Comparison of ENCODE assay signal across 17 cellular contexts in the genomic region with DNA sequence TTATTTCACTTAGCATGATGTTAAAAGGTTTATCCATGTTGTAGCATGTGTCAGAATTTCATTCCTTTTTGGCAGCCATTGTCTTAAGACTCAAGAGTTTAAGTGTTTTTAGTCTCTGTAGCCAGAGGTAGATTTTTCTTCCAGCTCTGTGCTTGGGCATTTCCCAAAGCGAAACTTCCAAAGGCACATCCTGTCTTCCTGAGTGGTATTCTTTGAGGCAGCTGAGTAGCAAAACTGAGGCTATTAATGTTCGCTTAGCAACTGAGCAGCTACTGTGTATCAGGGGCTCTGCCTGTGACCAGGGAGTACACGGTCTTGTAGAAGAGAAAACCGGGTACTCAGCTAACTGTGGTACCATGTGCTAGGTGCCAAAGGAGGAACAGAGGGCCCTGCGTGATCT. TPM values are rescaled to one million over a fixed set of nuclear protein-coding genes. Genes with fewer than 3 reads are reported as not detected.
DNase-seq lines count a peak whose midpoint lies in the region; ATAC-seq, FAIRE-seq and TF ChIP-seq lines count a peak whose summit lies in the region.
"Had no signal": no experiment of that assay in that cellular context is flagged by ENCODE, and none has a peak within 500 bp of the region (broad histone marks: within the 10 kb centered on the region; RNA-seq: fewer than 3 reads in every experiment).

No MANE protein-coding gene starts in this region.

- H3K79me2 ChIP-seq in endothelial cell of umbilical vein (ENCODE audit: control insufficient read depth, insufficient read depth, low read length), result peaks cover 69% of the 10 kb centered on the region

- H3K36me3 ChIP-seq in endothelial cell of umbilical vein (ENCODE audit: control insufficient read depth in 2 of 2, extremely low read depth in 1 of 2, insufficient read depth in 2 of 2, low read length in 2 of 2) (no peaks in the 10 kb centered on the region), transverse colon (no peaks in the 10 kb centered on the region)

- H3K36me3 Mint-ChIP-seq in activated naive CD8-positive, alpha-beta T cell treated with anti-CD3 and anti-CD28 coated beads for 36 hours, result peaks cover 28% of the 10 kb centered on the region
- peaks cover 9% of the 10 kb centered on the region for H3K36me3 Mint-ChIP-seq in nephron progenitor cell (ENCODE audit: low read depth)

- no peaks in the 10 kb centered on the region for H3K9me3 ChIP-seq in endothelial cell of umbilical vein (replicated peaks; ENCODE audit: control insufficient read depth, insufficient read depth, low read length)
- H3K9me3 ChIP-seq in transverse colon, result no peaks in the 10 kb centered on the region

- intact Hi-C loops in endothelial cell of umbilical vein (cut with micrococcal nuclease) (no loop called here), transverse colon (cut with DNase I; ENCODE audit: low total_unique reads) (loop anchor here (5.0 to 10.0 kb wide), 2 partner anchors 47 to 144 kb away; no protein-coding TSS in a partner anchor)

- POLR2A ChIA-PET in endothelial cell of umbilical vein (lab: Charles Lee), result no interaction called here

- H3K4me2 ChIP-seq in endothelial cell of umbilical vein (ENCODE audit: insufficient read depth, low read length), result no peak overlapping the region

- no peak overlapping the region for H2AFZ ChIP-seq in endothelial cell of umbilical vein (ENCODE audit: low read depth, low read length)

- no peak for ATAC-seq in GM21390 (IDR thresholded peaks at IDR 0.05; ENCODE audit: unreplicated experiment)
- ATAC-seq: K562 had no signal

- H3K4me3 ChIP-seq in endothelial cell of umbilical vein (replicated peaks in 1 of 3; ENCODE audit: insufficient read depth in 1 of 3, low read depth in 1 of 3, low read length in 3 of 3) (no peak overlapping the region), transverse colon (no peak overlapping the region)
- H3K4me3 ChIP-seq: K562 had no signal

- no peak for TF ChIP-seq EP300 in transverse colon (IDR thresholded peaks at IDR 0.05; ENCODE audit: low read depth)

- 68 to 88% methylated on average over 1 to 5 of the region's 5 CpGs for WGBS in transverse colon (ENCODE audit: low coverage in 1 of 2), 2 donors

- TF ChIP-seq CTCF in endothelial cell of umbilical vein (IDR thresholded peaks at IDR 0.05; ENCODE audit: extremely low read depth in 1 of 2, insufficient read depth in 1 of 2, low read depth in 1 of 2, low read length in 2 of 2) (no peak), nephron progenitor cell (IDR thresholded peaks at IDR 0.05) (no peak), transverse colon (IDR thresholded peaks at IDR 0.05) (no peak)

- dilution Hi-C loops in endothelial cell of umbilical vein (cut with MboI; ENCODE audit: extremely low pct_ligation_motif_present, low sequenced_read_pairs), result no loop called here

- CTCF ChIA-PET in endothelial cell of umbilical vein (lab: Charles Lee), result interaction anchor here (0.6 to 0.8 kb wide), 2 partner anchors 31 to 33 kb away, joined by 3 read pairs; no protein-coding TSS in a partner anchor

- H3K4me3 Mint-ChIP-seq in activated naive CD8-positive, alpha-beta T cell treated with anti-CD3 and anti-CD28 coated beads for 36 hours, result no peak overlapping the region
- H3K4me3 Mint-ChIP-seq in nephron progenitor cell, result peak overlapping the region; percentile 61
- H3K4me3 Mint-ChIP-seq: activated naive CD8-positive, alpha-beta T cell; stimulated activated naive CD8-positive, alpha-beta T cell treated with anti-CD3 and anti-CD28 coated beads, Interleukin-15, Interleukin-2, amounts not matched to agents 100 ng/mL and 50 ng/mL, for 24 hours had no signal

- BruUV-seq in endothelial cell of umbilical vein (replicated peaks; lab: Mats Ljungman, UMichigan), result no TSS peak

- H4K20me1 ChIP-seq in endothelial cell of umbilical vein (replicated peaks; ENCODE audit: control insufficient read depth, extremely low read depth, insufficient read depth, low read length), result no peaks in the 10 kb centered on the region

- peaks cover 37% of the 10 kb centered on the region for H3K4me1 Mint-ChIP-seq in activated naive CD8-positive, alpha-beta T cell treated with anti-CD3 and anti-CD28 coated beads for 36 hours
- H3K4me1 Mint-ChIP-seq in nephron progenitor cell, result peaks cover 54% of the 10 kb centered on the region

- H3K4me1 ChIP-seq in endothelial cell of umbilical vein (ENCODE audit: control insufficient read depth, extremely low read depth, insufficient read depth, low read length) (peaks cover 30% of the 10 kb centered on the region), transverse colon (peaks cover 8 to 45% (median 19%) of the 10 kb centered on the region in 4 donors)

- in situ Hi-C loops in transverse colon (cut with MboI; ENCODE audit: low pct_ligation_motif_present in 1 of 4, low pct_unique_long_range_greater_than_20kb in 1 of 4, low sequenced_read_pairs in 3 of 4), result no loop called here

- no peak overlapping the region for H3K9ac ChIP-seq in endothelial cell of umbilical vein (replicated peaks; ENCODE audit: extremely low read depth, insufficient read depth, low read length)

- peaks cover 4% of the 10 kb centered on the region for H3K9me3 Mint-ChIP-seq in activated naive CD8-positive, alpha-beta T cell treated with anti-CD3 and anti-CD28 coated beads for 36 hours
- no peaks in the 10 kb centered on the region for H3K9me3 Mint-ChIP-seq in nephron progenitor cell
- H3K9me3 Mint-ChIP-seq: stimulated activated naive CD8-positive, alpha-beta T cell treated with anti-CD3 and anti-CD28 coated beads, Interleukin-15, Interleukin-2, amounts not matched to agents 100 ng/mL and 50 ng/mL, for 24 hours had no signal

- H3K27ac Mint-ChIP-seq in activated naive CD8-positive, alpha-beta T cell treated with anti-CD3 and anti-CD28 coated beads for 36 hours, result peak overlapping the region; percentile 4
- peak overlapping the region; percentile 97 for H3K27ac Mint-ChIP-seq in nephron progenitor cell
- H3K27ac Mint-ChIP-seq: stimulated activated naive CD8-positive, alpha-beta T cell treated with anti-CD3 and anti-CD28 coated beads, Interleukin-15, Interleukin-2, amounts not matched to agents 100 ng/mL and 50 ng/mL, for 24 hours had no signal

- peak overlapping the region; percentile 16 for H3K27ac ChIP-seq in endothelial cell of umbilical vein (ENCODE audit: insufficient read depth, low read depth, low read length)
- peak overlapping the region; percentile 45 to 79 (median 70) for H3K27ac ChIP-seq in transverse colon

- no peaks in the 10 kb centered on the region for H3K9me1 ChIP-seq in endothelial cell of umbilical vein (replicated peaks; ENCODE audit: control insufficient read depth, extremely low read depth, insufficient read depth, low read length)

- no peak for FAIRE-seq in endothelial cell of umbilical vein (lab: Jason Lieb, UNC)
- FAIRE-seq: frontal cortex, GM18507, K562 had no signal

- H3K27me3 ChIP-seq in endothelial cell of umbilical vein (ENCODE audit: control insufficient read depth in 2 of 2, insufficient read depth in 2 of 2, low read length in 2 of 2) (no peaks in the 10 kb centered on the region), transverse colon (no peaks in the 10 kb centered on the region)

- no peaks in the 10 kb centered on the region for H3K27me3 Mint-ChIP-seq in activated naive CD8-positive, alpha-beta T cell treated with anti-CD3 and anti-CD28 coated beads for 36 hours
- no peaks in the 10 kb centered on the region for H3K27me3 Mint-ChIP-seq in nephron progenitor cell (ENCODE audit: low read depth, poor library complexity)
- H3K27me3 Mint-ChIP-seq: activated naive CD8-positive, alpha-beta T cell; stimulated activated naive CD8-positive, alpha-beta T cell treated with anti-CD3 and anti-CD28 coated beads, Interleukin-15, Interleukin-2, amounts not matched to agents 100 ng/mL and 50 ng/mL, for 24 hours had no signal

- TF ChIP-seq POLR2A in endothelial cell of umbilical vein (IDR thresholded peaks at IDR 0.05; ENCODE audit: low read depth, low read length) (no peak), transverse colon (IDR thresholded peaks at IDR 0.05) (no peak)

- DNase-seq in activated naive CD8-positive, alpha-beta T cell treated with anti-CD3 and anti-CD28 coated beads for 36 hours, result no peak
- DNase-seq in endothelial cell of umbilical vein (ENCODE audit: low read depth, low spot score) (peak; percentile 33), nephron progenitor cell (no peak), transverse colon (no peak), NCI-H2107 treated with DMSO at 0.1 percent for 48 hours (lab: John Stamatoyannopoulos, UW; ENCODE audit: unreplicated experiment) (no peak), putamen (ENCODE audit: low spot score) (no peak)
- DNase-seq: activated CD4-positive, alpha-beta T cell treated with anti-CD3 and anti-CD28 coated beads for 1 hour; caudate nucleus; DMS153; NCI-H1092; NCI-H2227 treated with DMSO at 0.1 percent for 48 hours had no signal

TF ChIP-seq in endothelial cell of umbilical vein, 7 proteins besides CTCF, POLR2A, EP300 and RAD21:
- TF ChIP-seq GATA2 (IDR thresholded peaks at IDR 0.05; ENCODE audit: insufficient read depth, insufficient read length, low read depth, low read length), result no peak
- TF ChIP-seq, protein P1, sequence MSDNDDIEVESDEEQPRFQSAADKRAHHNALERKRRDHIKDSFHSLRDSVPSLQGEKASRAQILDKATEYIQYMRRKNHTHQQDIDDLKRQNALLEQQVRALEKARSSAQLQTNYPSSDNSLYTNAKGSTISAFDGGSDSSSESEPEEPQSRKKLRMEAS (IDR thresholded peaks at IDR 0.05; ENCODE audit: insufficient read depth, insufficient read length), result no peak
- TF ChIP-seq POLR2AphosphoS5 (IDR thresholded peaks at IDR 0.05; ENCODE audit: insufficient read depth, low read depth, low read length), result no peak
- TF ChIP-seq EZH2 (IDR thresholded peaks at IDR 0.05; ENCODE audit: borderline replicate concordance, low read depth, low read length, severe bottlenecking), result no peak
- no peak for TF ChIP-seq MYC (IDR thresholded peaks at IDR 0.05; ENCODE audit: low read depth, low read length)
- no peak for TF ChIP-seq JUN (IDR thresholded peaks at IDR 0.05; ENCODE audit: borderline replicate concordance, insufficient read depth, insufficient read length, low read depth)
- TF ChIP-seq FOS (IDR thresholded peaks at IDR 0.05; ENCODE audit: borderline replicate concordance, insufficient read depth, low read length), result no peak

RNA-seq across cellular contexts. Expression of a gene that starts 51.9 kb away (rescaled TPM):
- total RNA-seq in activated naive CD8-positive, alpha-beta T cell treated with anti-CD3 and anti-CD28 coated beads for 36 hours, result 10 to 100 TPM; 21.6 to 23.7 TPM
- total RNA-seq in endothelial cell of umbilical vein (56.1 and 57.1 TPM in 2 replicates), transverse colon (10 to 100 TPM; 19.9 to 47.9 (median 41.0) TPM)
- 13.4 and 15.9 TPM in 2 replicates for polyA plus RNA-seq in endothelial cell of umbilical vein
- 12.6 and 13.4 TPM in 2 replicates for polyA plus RNA-seq in endothelial cell of umbilical vein (2011; cell fraction: cytosol; rRNA removed)
- polyA plus RNA-seq in endothelial cell of umbilical vein (2011; cell fraction: nucleus; rRNA removed), result 76.2 and 88.8 TPM in 2 replicates
- polyA plus RNA-seq in endothelial cell of umbilical vein (2012), result 14.9 and 18.7 TPM in 2 replicates
- 44.6 and 47.9 TPM in 2 replicates for polyA minus RNA-seq in endothelial cell of umbilical vein
- polyA minus RNA-seq in endothelial cell of umbilical vein (2011; cell fraction: cytosol; rRNA and poly(A)+ RNA removed), result 5.8 TPM
- polyA minus RNA-seq in endothelial cell of umbilical vein (2011; cell fraction: nucleus; rRNA and poly(A)+ RNA removed), result 104 and 139 TPM in 2 replicates
